In the genomic region with DNA sequence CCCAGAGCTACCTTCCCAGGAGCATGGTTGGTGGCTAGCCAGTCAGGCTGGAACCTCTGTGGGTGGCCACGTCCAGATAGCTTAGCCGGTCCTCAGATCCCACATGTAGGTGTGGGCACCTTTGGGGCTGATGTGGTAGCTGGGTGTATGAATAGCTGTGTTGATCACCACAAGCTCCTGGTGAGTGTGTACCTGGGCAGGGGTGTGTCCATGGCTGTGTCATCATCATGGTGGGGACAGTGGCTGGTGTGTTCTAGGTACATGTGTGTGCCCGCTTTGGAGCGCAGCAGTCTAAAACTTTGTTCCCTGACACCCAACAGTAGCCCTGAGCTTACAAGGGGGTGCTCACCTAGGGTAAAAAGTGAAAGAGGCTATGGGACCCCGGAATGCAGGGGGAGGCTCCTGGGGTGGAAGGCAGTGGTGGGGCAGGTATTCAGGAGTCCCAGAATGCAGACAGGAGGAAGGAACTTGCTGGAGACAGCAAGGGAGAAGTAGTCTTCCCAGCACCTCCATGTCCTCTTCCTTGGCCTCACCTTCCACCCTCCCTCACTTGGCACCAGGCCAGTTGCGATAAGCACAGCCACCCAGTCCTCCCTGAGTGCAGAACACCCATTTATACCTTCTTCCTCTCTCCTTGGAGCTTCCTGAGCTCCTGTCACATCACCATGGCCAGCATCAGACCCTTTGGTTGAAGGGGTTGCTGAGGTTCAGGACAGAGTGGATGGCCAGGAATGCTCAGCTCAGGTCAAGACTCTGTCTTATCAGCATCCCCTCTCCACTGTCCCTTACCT, we compare ENCODE assay signal across 8 cellular contexts. TPM values are rescaled to one million over a fixed set of nuclear protein-coding genes. Genes with fewer than 3 reads are reported as not detected.
DNase-seq lines count a peak whose midpoint lies in the region; ATAC-seq, FAIRE-seq and TF ChIP-seq lines count a peak whose summit lies in the region.

No MANE protein-coding gene starts in this region.

- H2BK20ac ChIP-seq in H1 (ENCODE audit: low read length), result no peak overlapping the region

- POLR2A ChIA-PET in H1 (lab: Charles Lee; ENCODE audit: partially characterized antibody), result interaction anchor here (0.8 to 2.1 kb wide), 5 partner anchors 10 to 41 kb away, joined by 3 to 7 read pairs (median 3); a partner anchor contains a TSS

- no peak overlapping the region for H2BK15ac ChIP-seq in H1 (ENCODE audit: low read length)
- peak overlapping the region; percentile 13 for H2BK15ac ChIP-seq in neuronal stem cell (ENCODE audit: low read length)

- TF ChIP-seq CTCF in CD14-positive monocyte (IDR thresholded peaks at IDR 0.05), result no peak
- TF ChIP-seq CTCF in H1 (IDR thresholded peaks at IDR 0.05; ENCODE audit: control extremely low read depth in 1 of 3, insufficient read depth in 1 of 3, low read depth in 1 of 3, low read length in 3 of 3), result no peak

- CTCF ChIA-PET in H1 (lab: Charles Lee; ENCODE audit: partially characterized antibody), result interaction anchor here (1.3 to 50.4 kb wide), 6 partner anchors 11 to 93 kb away, joined by 3 to 1262 read pairs (median 122); a partner anchor contains a TSS

- H3K36me3 Mint-ChIP-seq in CD14-positive monocyte, result peaks cover 30 to 38% of the 10 kb centered on the region in 2 donors
- peaks cover 28% of the 10 kb centered on the region for H3K36me3 Mint-ChIP-seq in T-helper 17 cell (ENCODE audit: low read depth)

- TF ChIP-seq RAD21 in H1 (IDR thresholded peaks at IDR 0.05 in 1 of 2, conservative IDR thresholded peaks at IDR 0.05 in 1 of 2; ENCODE audit: low read depth in 2 of 2, low read length in 2 of 2), result no peak

- 96% methylated on average over 6 of the region's 6 CpGs; no CpG with 5 or more reads in 1 of the 2 experiments for WGBS in H1 (ENCODE audit: extremely low coverage in 1 of 2, insufficient coverage in 1 of 2, insufficient read length in 1 of 2, insufficient replicate concordance in 2 of 2, low coverage in 1 of 2, low lambda C conversion rate in 2 of 2, missing lambda C conversion rate in 1 of 2), 2 experiments
- WGBS in neuronal stem cell (ENCODE audit: extremely low coverage in 2 of 2, insufficient read length in 2 of 2, insufficient replicate concordance in 1 of 2), 2 donors, result no CpG with 5 or more reads among the region's 6 CpGs

- H2BK12ac ChIP-seq in H1 (ENCODE audit: low read depth, low read length) (0 out of 2 replicates have a peak overlapping the region, but pooled peaks have one; percentile 50), neuronal stem cell (ENCODE audit: low read length) (no peak overlapping the region)

- H4K5ac ChIP-seq in H1 (ENCODE audit: insufficient read length, low read depth, low read length), result no peak overlapping the region

- H3K4me1 ChIP-seq in H1 (replicated peaks in 1 of 4; ENCODE audit: control insufficient read depth in 3 of 4, insufficient read depth in 4 of 4, low read length in 3 of 4) (peaks cover 0 to 12% (median 4%) of the 10 kb centered on the region in 4 experiments; a peak in 5 of 7 replicates), neuronal stem cell (ENCODE audit: control insufficient read depth in 2 of 2, insufficient read depth in 1 of 2, low read depth in 1 of 2, low read length in 2 of 2) (peaks cover 8 to 14% of the 10 kb centered on the region in 2 donors)

- H3K79me2 ChIP-seq in H1 (ENCODE audit: control insufficient read depth in 1 of 2, insufficient read depth in 2 of 2, low read length in 2 of 2), result no peaks in the 10 kb centered on the region

- peak overlapping the region in 1 of 4 experiments; percentile 11; a peak in 2 of 8 replicates for H3K4me3 ChIP-seq in H1 (ENCODE audit: extremely low read depth in 1 of 4, insufficient read depth in 2 of 4, low read depth in 3 of 4, low read length in 4 of 4)
- peak overlapping the region in 1 of 2 donors; percentile 55 for H3K4me3 ChIP-seq in neuronal stem cell (ENCODE audit: low read length in 2 of 2)

- no peaks in the 10 kb centered on the region for H3K36me3 ChIP-seq in H1 (ENCODE audit: control insufficient read depth in 2 of 4, insufficient read depth in 4 of 4, low read length in 3 of 4)
- peaks cover 2 to 39% of the 10 kb centered on the region in 2 donors for H3K36me3 ChIP-seq in neuronal stem cell (replicated peaks in 1 of 2; ENCODE audit: control insufficient read depth in 2 of 2, insufficient read depth in 2 of 2, low read length in 2 of 2)

- H3K9me3 ChIP-seq in T-helper 17 cell (ENCODE audit: control insufficient read depth, low read length, poor library complexity, severe bottlenecking) (no peaks in the 10 kb centered on the region), H1 (ENCODE audit: insufficient read depth in 2 of 2, low read depth in 1 of 2, low read length in 1 of 2) (no peaks in the 10 kb centered on the region), neuronal stem cell (replicated peaks in 1 of 2; ENCODE audit: control insufficient read depth in 2 of 2, insufficient read depth in 1 of 2, low read depth in 1 of 2, low read length in 2 of 2) (no peaks in the 10 kb centered on the region)

- no peak overlapping the region for H4K91ac ChIP-seq in H1 (replicated peaks; ENCODE audit: insufficient read length, low read length)
- no peak overlapping the region for H4K91ac ChIP-seq in neuronal stem cell (ENCODE audit: low read depth, low read length, poor library complexity)

- TF ChIP-seq POLR2A in H1 (IDR thresholded peaks at IDR 0.05; ENCODE audit: control extremely low read depth in 1 of 2, low read depth in 2 of 2, low read length in 2 of 2), result no peak

- FAIRE-seq in H1 (lab: Jason Lieb, UNC), result no peak

- H3K27ac ChIP-seq in H1 (ENCODE audit: low read depth, low read length), result no peak overlapping the region
- H3K27ac ChIP-seq in neuronal stem cell (replicated peaks; ENCODE audit: low read length), result no peak overlapping the region

- H3K23me2 ChIP-seq in H1 (ENCODE audit: low read depth, low read length), result peaks cover 4% of the 10 kb centered on the region; the same call in 1 of the 2 replicates

- peaks cover 0 to 15% of the 10 kb centered on the region in 2 experiments for H4K20me1 ChIP-seq in H1 (replicated peaks in 1 of 2; ENCODE audit: control insufficient read depth in 1 of 2, insufficient read depth in 2 of 2, low read length in 2 of 2)

- H3K79me1 ChIP-seq in H1 (ENCODE audit: low read depth, low read length) (no peaks in the 10 kb centered on the region), neuronal stem cell (ENCODE audit: low read depth, low read length) (no peaks in the 10 kb centered on the region)

- no peaks in the 10 kb centered on the region for H3K9me3 Mint-ChIP-seq in CD14-positive monocyte

- H3K23ac ChIP-seq in H1 (ENCODE audit: insufficient read length), result no peak overlapping the region
- no peak overlapping the region for H3K23ac ChIP-seq in neuronal stem cell (ENCODE audit: low read depth, low read length, poor library complexity)

- H2AFZ ChIP-seq in H1 (ENCODE audit: low read length) (no peak overlapping the region), neuronal stem cell (ENCODE audit: low read length) (no peak overlapping the region)

- H3K27me3 ChIP-seq in H1 (replicated peaks in 1 of 4; ENCODE audit: control insufficient read depth in 3 of 4, extremely low read depth in 1 of 4, insufficient read depth in 3 of 4, low read length in 3 of 4) (peaks cover 12 to 36% (median 32%) of the 10 kb centered on the region in 4 experiments; a peak in 6 of 7 replicates), neuronal stem cell (ENCODE audit: control insufficient read depth in 3 of 3, insufficient read depth in 3 of 3, low read depth in 1 of 3, low read length in 3 of 3) (peaks cover 0 to 23% (median 0%) of the 10 kb centered on the region in 3 experiments)

- H2AK5ac ChIP-seq in H1 (ENCODE audit: low read depth, low read length) (no peak overlapping the region), neuronal stem cell (ENCODE audit: low read depth, low read length) (peak overlapping the region; percentile 67)

- H3K4me1 Mint-ChIP-seq in CD14-positive monocyte (peaks cover 80% of the 10 kb centered on the region), T-helper 17 cell (peaks cover 54% of the 10 kb centered on the region)

- intact Hi-C loops in CD14-positive monocyte (cut with micrococcal nuclease), result loop anchor here (5.0 kb wide), 2 partner anchors 258 to 777 kb away; a partner anchor contains a TSS

- ATAC-seq in T-helper 17 cell (no peak), HG02610 (IDR thresholded peaks at IDR 0.05; ENCODE audit: unreplicated experiment) (no peak), left lobe of liver (no peak)

- H3K4me3 Mint-ChIP-seq in CD14-positive monocyte (peak overlapping the region; percentile 93 to 97), T-helper 17 cell (peak overlapping the region; percentile 98)

- no peak overlapping the region for H3K56ac ChIP-seq in H1 (replicated peaks; ENCODE audit: insufficient read length, low read depth, low read length)

- peaks cover 0 to 4% (median 0%) of the 10 kb centered on the region in 3 donors for H3K27me3 Mint-ChIP-seq in CD14-positive monocyte (ENCODE audit: low read depth in 3 of 3)
- no peaks in the 10 kb centered on the region for H3K27me3 Mint-ChIP-seq in T-helper 17 cell

- H3K27ac Mint-ChIP-seq in CD14-positive monocyte (peak overlapping the region; percentile 83 to 96 (median 92)), T-helper 17 cell (peak overlapping the region; percentile 98)

- no peak overlapping the region for H3K9ac ChIP-seq in H1 (replicated peaks in 1 of 4; ENCODE audit: extremely low read depth in 1 of 4, low read depth in 3 of 4, low read length in 3 of 4)
- peak overlapping the region; percentile 46 for H3K9ac ChIP-seq in neuronal stem cell (ENCODE audit: low read depth, low read length, poor library complexity)

- DNase-seq in CD14-positive monocyte (ENCODE audit: low spot score), result no peak
- no peak for DNase-seq in T-helper 17 cell
- DNase-seq in H1 (ENCODE audit: low read depth in 1 of 2, low spot score in 2 of 2), result no peak
- no peak for DNase-seq in neuronal stem cell (ENCODE audit: low spot score)
- DNase-seq in left lobe of liver (ENCODE audit: low spot score), result no peak
- DNase-seq in hypothalamus (lab: John Stamatoyannopoulos, UW), result no peak
- DNase-seq in midbrain (lab: John Stamatoyannopoulos, UW), result no peak

- no peak overlapping the region for H3K4ac ChIP-seq in H1 (replicated peaks; ENCODE audit: insufficient read length, low read depth, low read length)
- H3K4ac ChIP-seq in neuronal stem cell (ENCODE audit: low read length), result no peak overlapping the region

- H4K8ac ChIP-seq in H1 (ENCODE audit: extremely low read depth, insufficient read depth, low read length) (no peak overlapping the region), neuronal stem cell (ENCODE audit: low read depth, low read length) (no peak overlapping the region)

- no peak overlapping the region for H2BK120ac ChIP-seq in H1 (replicated peaks; ENCODE audit: low read depth, low read length)
- no peak overlapping the region for H2BK120ac ChIP-seq in neuronal stem cell (ENCODE audit: low read depth, low read length)

- H3K14ac ChIP-seq in H1 (ENCODE audit: insufficient read length) (no peak overlapping the region), neuronal stem cell (ENCODE audit: low read length) (peak overlapping the region; percentile 5)

- H3K18ac ChIP-seq in H1 (ENCODE audit: extremely low read depth, low read length) (no peak overlapping the region), neuronal stem cell (ENCODE audit: low read length) (no peak overlapping the region)

- no peak for TF ChIP-seq EP300 in H1 (IDR thresholded peaks at IDR 0.05; ENCODE audit: borderline replicate concordance in 1 of 2, low read depth in 2 of 2, low read length in 2 of 2)

- H2BK5ac ChIP-seq in H1 (ENCODE audit: low read depth, low read length) (no peak overlapping the region), neuronal stem cell (ENCODE audit: low read length) (peak overlapping the region; percentile 76)

- H3K4me2 ChIP-seq in H1 (ENCODE audit: insufficient read depth in 1 of 2, low read depth in 2 of 2, low read length in 2 of 2) (peak overlapping the region; percentile 68 to 82; a peak in 2 of 4 replicates), neuronal stem cell (ENCODE audit: insufficient read depth, low read length, poor library complexity, severe bottlenecking) (no peak overlapping the region)

RNA-seq across cellular contexts. Expression of a gene that starts 1.2 kb away (rescaled TPM):
- 1 to 10 TPM; 2.9 to 6.2 TPM for polyA plus RNA-seq in CD14-positive monocyte
- total RNA-seq in T-helper 17 cell, result 10 to 100 TPM; 28.3 to 63.4 TPM
- 1.9 and 3.1 TPM in 2 replicates for total RNA-seq in H1 (2021; fragmentation: NEBNext Ultra II Directional; extraction: Animal tissue kit (Norgen Biotek cat#: 25700))
- polyA plus RNA-seq in H1 (2011; rRNA removed), result 2.2 and 3.0 TPM in 2 replicates
- 1.0 TPM for polyA plus RNA-seq in H1 (2011; cell fraction: cytosol; rRNA removed)
- polyA plus RNA-seq in H1 (2011; cell fraction: nucleus; rRNA removed), result 1.6 TPM
- polyA plus RNA-seq in H1 (2012, experiment 1 of 2), result 1.4 to 2.6 TPM (median 1.8 TPM) in 4 replicates
- polyA plus RNA-seq in H1 (2012, experiment 2 of 2), result 1.7 TPM
- polyA plus RNA-seq in H1 (2013, experiment 1 of 2), result 1.7 TPM
- 1.7 TPM for polyA plus RNA-seq in H1 (2013, experiment 2 of 2)
- 1.8 TPM in 2 replicates for polyA minus RNA-seq in H1 (2011; rRNA and poly(A)+ RNA removed)
- polyA minus RNA-seq in H1 (2011; cell fraction: cytosol; rRNA and poly(A)+ RNA removed), result 1.6 TPM
- polyA minus RNA-seq in H1 (2011; cell fraction: nucleus; rRNA and poly(A)+ RNA removed), result 2.2 TPM
- 2.1 TPM for polyA plus RNA-seq in neuronal stem cell (2013, experiment 1 of 2)
- 2.1 TPM for polyA plus RNA-seq in neuronal stem cell (2013, experiment 2 of 2)
- 8.5 TPM for total RNA-seq in left lobe of liver

RNA-seq across cellular contexts. Expression of a gene that starts 6.6 kb away (rescaled TPM):
- polyA plus RNA-seq in CD14-positive monocyte (100 to 1,000 TPM; 173 to 252 TPM), H1 (2011; rRNA removed) (87.9 and 99.8 TPM in 2 replicates)
- total RNA-seq in T-helper 17 cell (10 to 100 TPM; 44.7 to 49.2 TPM), left lobe of liver (16.1 TPM)
- 52.7 and 65.4 TPM in 2 replicates for total RNA-seq in H1 (2021; fragmentation: NEBNext Ultra II Directional; extraction: Animal tissue kit (Norgen Biotek cat#: 25700))
- 82.8 TPM for polyA plus RNA-seq in H1 (2011; cell fraction: cytosol; rRNA removed)
- 79.2 TPM for polyA plus RNA-seq in H1 (2011; cell fraction: nucleus; rRNA removed)
- 48.0 to 63.0 TPM (median 59.2 TPM) in 4 replicates for polyA plus RNA-seq in H1 (2012, experiment 1 of 2)
- 82.4 TPM for polyA plus RNA-seq in H1 (2012, experiment 2 of 2)
- polyA plus RNA-seq in H1 (2013, experiment 1 of 2), result 39.1 TPM
- polyA plus RNA-seq in H1 (2013, experiment 2 of 2), result 40.2 TPM
- polyA minus RNA-seq in H1 (2011; rRNA and poly(A)+ RNA removed), result 77.9 and 129 TPM in 2 replicates
- 31.9 TPM for polyA minus RNA-seq in H1 (2011; cell fraction: cytosol; rRNA and poly(A)+ RNA removed)
- 34.5 TPM for polyA minus RNA-seq in H1 (2011; cell fraction: nucleus; rRNA and poly(A)+ RNA removed)
- polyA plus RNA-seq in neuronal stem cell (2013, experiment 1 of 2), result 90.3 TPM
- 89.0 TPM for polyA plus RNA-seq in neuronal stem cell (2013, experiment 2 of 2)

RNA-seq across cellular contexts. Expression of a gene that starts 41.1 kb away (rescaled TPM):
- 10 to 100 TPM; 12.1 to 14.0 TPM for polyA plus RNA-seq in CD14-positive monocyte
- total RNA-seq in T-helper 17 cell, result 10 to 100 TPM; 22.7 to 25.1 TPM
- 9.6 and 9.7 TPM in 2 replicates for total RNA-seq in H1 (2021; fragmentation: NEBNext Ultra II Directional; extraction: Animal tissue kit (Norgen Biotek cat#: 25700))
- polyA plus RNA-seq in H1 (2011; rRNA removed), result 10.6 and 13.4 TPM in 2 replicates
- 13.2 TPM for polyA plus RNA-seq in H1 (2011; cell fraction: cytosol; rRNA removed)
- 26.4 TPM for polyA plus RNA-seq in H1 (2011; cell fraction: nucleus; rRNA removed)
- 7.1 to 12.4 TPM (median 9.2 TPM) in 4 replicates for polyA plus RNA-seq in H1 (2012, experiment 1 of 2)
- polyA plus RNA-seq in H1 (2012, experiment 2 of 2), result 10.5 TPM
- polyA plus RNA-seq in H1 (2013, experiment 1 of 2), result 9.5 TPM
- polyA plus RNA-seq in H1 (2013, experiment 2 of 2), result 8.7 TPM
- polyA minus RNA-seq in H1 (2011; rRNA and poly(A)+ RNA removed), result 8.1 and 9.2 TPM in 2 replicates
- polyA minus RNA-seq in H1 (2011; cell fraction: cytosol; rRNA and poly(A)+ RNA removed), result 3.8 TPM
- 18.3 TPM for polyA minus RNA-seq in H1 (2011; cell fraction: nucleus; rRNA and poly(A)+ RNA removed)
- polyA plus RNA-seq in neuronal stem cell (2013, experiment 1 of 2), result 15.5 TPM
- polyA plus RNA-seq in neuronal stem cell (2013, experiment 2 of 2), result 15.1 TPM
- 16.8 TPM for total RNA-seq in left lobe of liver

RNA-seq across cellular contexts. Expression of a gene that starts 42.8 kb away (rescaled TPM):
- polyA plus RNA-seq in CD14-positive monocyte, result under 1 TPM; 0.18 to 0.76 TPM
- 10 to 100 TPM; 15.0 to 17.1 TPM for total RNA-seq in T-helper 17 cell
- total RNA-seq in H1 (2021; fragmentation: NEBNext Ultra II Directional; extraction: Animal tissue kit (Norgen Biotek cat#: 25700)), result 7.5 and 8.2 TPM in 2 replicates
- polyA plus RNA-seq in H1 (2011; rRNA removed), result 15.0 and 21.9 TPM in 2 replicates
- polyA plus RNA-seq in H1 (2011; cell fraction: cytosol; rRNA removed), result 15.7 TPM
- 25.8 TPM for polyA plus RNA-seq in H1 (2011; cell fraction: nucleus; rRNA removed)
- 7.4 to 15.9 TPM (median 11.4 TPM) in 4 replicates for polyA plus RNA-seq in H1 (2012, experiment 1 of 2)
- polyA plus RNA-seq in H1 (2012, experiment 2 of 2), result 6.3 TPM
- 4.8 TPM for polyA plus RNA-seq in H1 (2013, experiment 1 of 2)
- polyA plus RNA-seq in H1 (2013, experiment 2 of 2), result 3.9 TPM
- polyA minus RNA-seq in H1 (2011; rRNA and poly(A)+ RNA removed), result 12.0 and 13.5 TPM in 2 replicates
- 5.3 TPM for polyA minus RNA-seq in H1 (2011; cell fraction: cytosol; rRNA and poly(A)+ RNA removed)
- polyA minus RNA-seq in H1 (2011; cell fraction: nucleus; rRNA and poly(A)+ RNA removed), result 5.2 TPM
- polyA plus RNA-seq in neuronal stem cell (2013, experiment 1 of 2), result 9.9 TPM
- polyA plus RNA-seq in neuronal stem cell (2013, experiment 2 of 2), result 9.3 TPM
- total RNA-seq in left lobe of liver, result 3.0 TPM
